In genomic region chr20:35741892-35742740, GRCh38 we compare ENCODE assay signal across 1 cellular context.
A peak's percentile ranks its signal among the peaks of the same experiment; 100 is the strongest.
TF ChIP-seq lines count a peak whose summit lies in the region.

Gene RBM39 (minus strand): TSS chr20:35742260. CDS start chr20:35740874, 1,386 bp downstream.

TF ChIP-seq in HepG2, 621 proteins besides CTCF, POLR2A, EP300 and RAD21 (continued from another document and continues in another):
- TF ChIP-seq TAF15 (IDR thresholded peaks at IDR 0.05; ENCODE audit: low read depth, low read length, poor library complexity, severe bottlenecking) (peak; percentile 84), ARHGAP35 (CRISPR knock-in tag; IDR thresholded peaks at IDR 0.05; ENCODE audit: borderline replicate concordance) (no peak; the same call in 1 of the 2 replicates), NKX3-1 (CRISPR knock-in tag; IDR thresholded peaks at IDR 0.05) (peak; percentile 99), SMAD1 (CRISPR knock-in tag; IDR thresholded peaks at IDR 0.05; ENCODE audit: borderline replicate concordance, low read depth) (peak; percentile 91; the same call in 1 of the 2 replicates), HDAC6 (IDR thresholded peaks at IDR 0.05; ENCODE audit: low read depth, low read length) (peak; percentile 94; the same call in 1 of the 2 replicates), DZIP1 (CRISPR knock-in tag; IDR thresholded peaks at IDR 0.05) (peak; percentile 83; the same call in 1 of the 2 replicates), GATA4 (IDR thresholded peaks at IDR 0.05; ENCODE audit: borderline replicate concordance, low read depth) (peak; percentile 72), ZNF430 (CRISPR knock-in tag; IDR thresholded peaks at IDR 0.05) (peak; percentile 50; the same call in 1 of the 2 replicates), ZBTB7B (CRISPR knock-in tag; IDR thresholded peaks at IDR 0.05) (peak; percentile 92), ZNF24 (IDR thresholded peaks at IDR 0.05) (no peak), ZNF282 (IDR thresholded peaks at IDR 0.05; ENCODE audit: partially characterized antibody) (peak; percentile 100), ZNF777 (CRISPR knock-in tag; IDR thresholded peaks at IDR 0.05) (0 out of 2 replicates have a peak, but pooled peaks have one; percentile 26), NCOA1 (CRISPR knock-in tag; IDR thresholded peaks at IDR 0.05) (peak; percentile 97; the same call in 1 of the 2 replicates), MBNL3 (CRISPR knock-in tag; conservative IDR thresholded peaks at IDR 0.05) (0 out of 2 replicates have a peak, but pooled peaks have one; percentile 44), SMYD3 (CRISPR knock-in tag; IDR thresholded peaks at IDR 0.05) (peak; percentile 98), ZNF136 (CRISPR knock-in tag; IDR thresholded peaks at IDR 0.05; ENCODE audit: low read depth) (peak; percentile 80), E2F1 (CRISPR knock-in tag; IDR thresholded peaks at IDR 0.05) (peak; percentile 94), MYNN (CRISPR knock-in tag; IDR thresholded peaks at IDR 0.05; ENCODE audit: low read depth) (peak; percentile 55; the same call in 1 of the 2 replicates), SIN3B (IDR thresholded peaks at IDR 0.05; ENCODE audit: low read length) (peak; percentile 79), U2AF2 (IDR thresholded peaks at IDR 0.05; ENCODE audit: low read depth, low read length) (peak; percentile 86; the same call in 1 of the 2 replicates), ZNF329 (CRISPR knock-in tag; IDR thresholded peaks at IDR 0.05; ENCODE audit: low read depth) (peak; percentile 91), MAX (IDR thresholded peaks at IDR 0.05) (peak; percentile 99), ZNF772 (CRISPR knock-in tag; IDR thresholded peaks at IDR 0.05) (peak; percentile 99), ZNF235 (CRISPR knock-in tag; IDR thresholded peaks at IDR 0.05; ENCODE audit: borderline replicate concordance) (peak; percentile 85; the same call in 1 of the 2 replicates)
- TF ChIP-seq, protein P1, sequence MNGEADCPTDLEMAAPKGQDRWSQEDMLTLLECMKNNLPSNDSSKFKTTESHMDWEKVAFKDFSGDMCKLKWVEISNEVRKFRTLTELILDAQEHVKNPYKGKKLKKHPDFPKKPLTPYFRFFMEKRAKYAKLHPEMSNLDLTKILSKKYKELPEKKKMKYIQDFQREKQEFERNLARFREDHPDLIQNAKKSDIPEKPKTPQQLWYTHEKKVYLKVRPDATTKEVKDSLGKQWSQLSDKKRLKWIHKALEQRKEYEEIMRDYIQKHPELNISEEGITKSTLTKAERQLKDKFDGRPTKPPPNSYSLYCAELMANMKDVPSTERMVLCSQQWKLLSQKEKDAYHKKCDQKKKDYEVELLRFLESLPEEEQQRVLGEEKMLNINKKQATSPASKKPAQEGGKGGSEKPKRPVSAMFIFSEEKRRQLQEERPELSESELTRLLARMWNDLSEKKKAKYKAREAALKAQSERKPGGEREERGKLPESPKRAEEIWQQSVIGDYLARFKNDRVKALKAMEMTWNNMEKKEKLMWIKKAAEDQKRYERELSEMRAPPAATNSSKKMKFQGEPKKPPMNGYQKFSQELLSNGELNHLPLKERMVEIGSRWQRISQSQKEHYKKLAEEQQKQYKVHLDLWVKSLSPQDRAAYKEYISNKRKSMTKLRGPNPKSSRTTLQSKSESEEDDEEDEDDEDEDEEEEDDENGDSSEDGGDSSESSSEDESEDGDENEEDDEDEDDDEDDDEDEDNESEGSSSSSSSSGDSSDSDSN (CRISPR knock-in tag; IDR thresholded peaks at IDR 0.05), result peak; percentile 84
- TF ChIP-seq, protein P2, sequence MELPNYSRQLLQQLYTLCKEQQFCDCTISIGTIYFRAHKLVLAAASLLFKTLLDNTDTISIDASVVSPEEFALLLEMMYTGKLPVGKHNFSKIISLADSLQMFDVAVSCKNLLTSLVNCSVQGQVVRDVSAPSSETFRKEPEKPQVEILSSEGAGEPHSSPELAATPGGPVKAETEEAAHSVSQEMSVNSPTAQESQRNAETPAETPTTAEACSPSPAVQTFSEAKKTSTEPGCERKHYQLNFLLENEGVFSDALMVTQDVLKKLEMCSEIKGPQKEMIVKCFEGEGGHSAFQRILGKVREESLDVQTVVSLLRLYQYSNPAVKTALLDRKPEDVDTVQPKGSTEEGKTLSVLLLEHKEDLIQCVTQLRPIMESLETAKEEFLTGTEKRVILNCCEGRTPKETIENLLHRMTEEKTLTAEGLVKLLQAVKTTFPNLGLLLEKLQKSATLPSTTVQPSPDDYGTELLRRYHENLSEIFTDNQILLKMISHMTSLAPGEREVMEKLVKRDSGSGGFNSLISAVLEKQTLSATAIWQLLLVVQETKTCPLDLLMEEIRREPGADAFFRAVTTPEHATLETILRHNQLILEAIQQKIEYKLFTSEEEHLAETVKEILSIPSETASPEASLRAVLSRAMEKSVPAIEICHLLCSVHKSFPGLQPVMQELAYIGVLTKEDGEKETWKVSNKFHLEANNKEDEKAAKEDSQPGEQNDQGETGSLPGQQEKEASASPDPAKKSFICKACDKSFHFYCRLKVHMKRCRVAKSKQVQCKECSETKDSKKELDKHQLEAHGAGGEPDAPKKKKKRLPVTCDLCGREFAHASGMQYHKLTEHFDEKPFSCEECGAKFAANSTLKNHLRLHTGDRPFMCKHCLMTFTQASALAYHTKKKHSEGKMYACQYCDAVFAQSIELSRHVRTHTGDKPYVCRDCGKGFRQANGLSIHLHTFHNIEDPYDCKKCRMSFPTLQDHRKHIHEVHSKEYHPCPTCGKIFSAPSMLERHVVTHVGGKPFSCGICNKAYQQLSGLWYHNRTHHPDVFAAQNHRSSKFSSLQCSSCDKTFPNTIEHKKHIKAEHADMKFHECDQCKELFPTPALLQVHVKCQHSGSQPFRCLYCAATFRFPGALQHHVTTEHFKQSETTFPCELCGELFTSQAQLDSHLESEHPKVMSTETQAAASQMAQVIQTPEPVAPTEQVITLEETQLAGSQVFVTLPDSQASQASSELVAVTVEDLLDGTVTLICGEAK (IDR thresholded peaks at IDR 0.05), result no peak
- TF ChIP-seq, protein P2 (CRISPR knock-in tag; IDR thresholded peaks at IDR 0.05), result peak; percentile 90
- TF ChIP-seq, protein P3, sequence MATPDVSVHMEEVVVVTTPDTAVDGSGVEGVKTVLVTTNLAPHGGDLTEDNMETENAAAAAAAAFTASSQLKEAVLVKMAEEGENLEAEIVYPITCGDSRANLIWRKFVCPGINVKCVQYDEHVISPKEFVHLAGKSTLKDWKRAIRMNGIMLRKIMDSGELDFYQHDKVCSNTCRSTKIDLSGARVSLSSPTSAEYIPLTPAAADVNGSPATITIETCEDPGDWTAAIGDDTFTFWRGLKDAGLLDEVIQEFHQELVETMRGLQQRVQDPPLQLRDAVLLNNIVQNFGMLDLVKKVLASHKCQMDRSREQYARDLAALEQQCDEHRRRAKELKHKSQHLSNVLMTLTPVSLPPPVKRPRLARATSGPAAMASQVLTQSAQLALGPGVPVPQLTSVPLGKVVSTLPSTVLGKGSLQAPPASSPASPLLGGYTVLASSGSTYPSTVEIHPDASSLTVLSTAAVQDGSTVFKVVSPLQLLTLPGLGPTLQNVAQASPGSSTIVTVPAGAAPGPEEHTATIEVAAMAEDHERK (CRISPR knock-in tag; IDR thresholded peaks at IDR 0.05; ENCODE audit: low read depth), result peak; percentile 83
- TF ChIP-seq, protein P4, sequence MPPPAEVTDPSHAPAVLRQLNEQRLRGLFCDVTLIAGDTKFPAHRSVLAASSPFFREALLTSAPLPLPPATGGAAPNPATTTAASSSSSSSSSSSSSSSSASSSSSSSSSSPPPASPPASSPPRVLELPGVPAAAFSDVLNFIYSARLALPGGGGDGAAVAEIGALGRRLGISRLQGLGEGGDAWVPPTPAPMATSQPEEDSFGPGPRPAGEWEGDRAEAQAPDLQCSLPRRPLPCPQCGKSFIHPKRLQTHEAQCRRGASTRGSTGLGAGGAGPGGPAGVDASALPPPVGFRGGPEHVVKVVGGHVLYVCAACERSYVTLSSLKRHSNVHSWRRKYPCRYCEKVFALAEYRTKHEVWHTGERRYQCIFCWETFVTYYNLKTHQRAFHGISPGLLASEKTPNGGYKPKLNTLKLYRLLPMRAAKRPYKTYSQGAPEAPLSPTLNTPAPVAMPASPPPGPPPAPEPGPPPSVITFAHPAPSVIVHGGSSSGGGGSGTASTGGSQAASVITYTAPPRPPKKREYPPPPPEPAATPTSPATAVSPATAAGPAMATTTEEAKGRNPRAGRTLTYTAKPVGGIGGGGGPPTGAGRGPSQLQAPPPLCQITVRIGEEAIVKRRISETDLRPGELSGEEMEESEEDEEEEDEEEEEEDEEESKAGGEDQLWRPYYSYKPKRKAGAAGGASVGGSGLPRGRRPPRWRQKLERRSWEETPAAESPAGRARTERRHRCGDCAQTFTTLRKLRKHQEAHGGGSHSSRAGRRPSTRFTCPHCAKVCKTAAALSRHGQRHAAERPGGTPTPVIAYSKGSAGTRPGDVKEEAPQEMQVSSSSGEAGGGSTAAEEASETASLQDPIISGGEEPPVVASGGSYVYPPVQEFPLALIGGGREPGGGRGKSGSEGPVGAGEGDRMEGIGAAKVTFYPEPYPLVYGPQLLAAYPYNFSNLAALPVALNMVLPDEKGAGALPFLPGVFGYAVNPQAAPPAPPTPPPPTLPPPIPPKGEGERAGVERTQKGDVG (CRISPR knock-in tag; IDR thresholded peaks at IDR 0.05; ENCODE audit: borderline replicate concordance), result peak; percentile 94
